In the genomic region with DNA sequence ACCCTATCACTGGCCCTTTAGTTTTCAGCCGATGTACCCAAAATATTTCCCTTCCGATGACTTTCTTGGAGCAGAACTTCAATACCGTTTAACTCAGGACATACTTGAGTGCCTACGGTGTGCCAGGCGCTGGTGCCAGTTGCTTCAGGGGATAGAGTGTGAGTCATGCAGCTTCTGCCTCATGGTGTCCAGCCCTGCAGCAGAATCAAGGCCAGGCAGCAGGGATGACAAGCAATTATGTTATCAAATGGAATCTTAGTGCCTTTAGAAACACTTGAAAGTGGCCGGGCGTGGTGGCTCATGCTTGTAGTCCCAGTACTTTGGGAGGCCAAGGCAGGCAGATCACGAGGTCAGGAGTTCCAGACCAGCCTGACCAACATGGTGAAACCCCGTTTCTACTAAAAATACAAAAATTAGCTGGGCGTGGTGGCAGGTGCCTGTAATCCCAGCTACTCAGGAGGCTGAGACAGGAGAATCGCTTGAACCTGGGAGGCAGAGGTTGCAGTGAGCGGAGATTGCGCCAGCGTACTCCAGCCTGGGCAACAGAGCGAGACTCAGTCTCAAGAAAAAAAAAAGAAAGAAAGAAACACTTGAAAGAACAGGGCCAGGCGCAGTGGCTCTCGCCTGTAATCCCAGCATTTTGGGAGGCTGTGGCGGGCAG, we compare ENCODE assay signal across 1 cellular context.
A peak's percentile ranks its signal among the peaks of the same experiment; 100 is the strongest.
TF ChIP-seq lines count a peak whose summit lies in the region.

No MANE protein-coding gene starts in this region.

TF ChIP-seq in HCT116, 20 proteins besides CTCF, POLR2A, EP300 and RAD21:
- TF ChIP-seq SP1 (IDR thresholded peaks at IDR 0.05; ENCODE audit: low read depth) (peak; percentile 55; the same call in 1 of the 2 replicates), ATF3 (IDR thresholded peaks at IDR 0.05) (peak; percentile 55; the same call in 1 of the 2 replicates), CEBPB (IDR thresholded peaks at IDR 0.05; ENCODE audit: low read depth) (peak; percentile 54), JUND (IDR thresholded peaks at IDR 0.05) (peak; percentile 85), CBX3 (IDR thresholded peaks at IDR 0.05; ENCODE audit: low read depth) (peak; percentile 89), FOSL1 (IDR thresholded peaks at IDR 0.05; ENCODE audit: low read depth) (peak; percentile 65), TCF7L2 (IDR thresholded peaks at IDR 0.05; ENCODE audit: borderline replicate concordance, extremely low read depth, insufficient read depth, insufficient read length) (peak; percentile 81), MAX (IDR thresholded peaks at IDR 0.05) (peak; percentile 87), POLR2AphosphoS5 (IDR thresholded peaks at IDR 0.05; ENCODE audit: low read depth, low read length) (0 out of 2 replicates have a peak, but pooled peaks have one; percentile 20)
